2 cellular contexts compared by ENCODE assay signal in the genomic region with DNA sequence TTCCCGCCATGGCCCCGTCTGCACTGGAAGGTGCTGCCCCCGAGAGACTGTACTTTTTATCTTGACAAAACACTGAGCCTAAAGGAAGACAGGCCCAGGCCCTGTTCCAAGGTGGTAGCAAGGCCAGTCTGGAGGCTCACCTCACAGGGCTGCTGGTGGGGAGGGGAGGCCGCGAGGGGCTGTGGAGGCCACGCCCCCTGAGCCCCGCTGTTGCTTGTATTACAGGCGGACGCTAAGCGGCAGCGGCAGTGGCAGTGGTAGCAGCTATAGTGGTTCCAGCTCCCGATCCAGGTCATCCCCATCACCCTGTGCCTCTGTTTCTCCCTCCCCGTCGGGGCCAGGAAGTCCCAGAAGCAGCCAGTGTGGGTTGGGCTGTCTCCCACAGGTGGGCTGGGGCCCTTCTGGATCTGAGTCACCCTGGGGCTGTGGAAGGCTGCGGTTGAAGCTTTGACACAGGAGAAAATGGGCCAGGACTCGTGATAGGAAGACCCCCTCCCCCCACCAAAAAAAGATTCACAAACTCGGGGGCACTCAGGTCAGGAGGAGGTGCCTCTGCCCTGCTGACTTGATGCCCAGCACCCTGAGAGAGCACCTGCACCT.
TF ChIP-seq lines count a peak whose summit lies in the region.

No MANE protein-coding gene starts in this region.

TF ChIP-seq in HEK293, 187 proteins besides CTCF, POLR2A, EP300 and RAD21:
- peak; percentile 27; the same call in 1 of the 2 replicates for TF ChIP-seq KLF9 (tag by site-specific recombination; IDR thresholded peaks at IDR 0.05; ENCODE audit: low read depth)
- TF ChIP-seq SCRT2 (tag by site-specific recombination; IDR thresholded peaks at IDR 0.05) = peak; percentile 53
- peak; percentile 52; the same call in 1 of the 2 replicates for TF ChIP-seq OSR2 (tag by site-specific recombination; IDR thresholded peaks at IDR 0.05)
- TF ChIP-seq ZNF791 (tag by site-specific recombination; IDR thresholded peaks at IDR 0.05) = no peak

TF ChIP-seq in K562, 482 proteins besides CTCF, POLR2A, EP300 and RAD21:
- TF ChIP-seq, protein P1, sequence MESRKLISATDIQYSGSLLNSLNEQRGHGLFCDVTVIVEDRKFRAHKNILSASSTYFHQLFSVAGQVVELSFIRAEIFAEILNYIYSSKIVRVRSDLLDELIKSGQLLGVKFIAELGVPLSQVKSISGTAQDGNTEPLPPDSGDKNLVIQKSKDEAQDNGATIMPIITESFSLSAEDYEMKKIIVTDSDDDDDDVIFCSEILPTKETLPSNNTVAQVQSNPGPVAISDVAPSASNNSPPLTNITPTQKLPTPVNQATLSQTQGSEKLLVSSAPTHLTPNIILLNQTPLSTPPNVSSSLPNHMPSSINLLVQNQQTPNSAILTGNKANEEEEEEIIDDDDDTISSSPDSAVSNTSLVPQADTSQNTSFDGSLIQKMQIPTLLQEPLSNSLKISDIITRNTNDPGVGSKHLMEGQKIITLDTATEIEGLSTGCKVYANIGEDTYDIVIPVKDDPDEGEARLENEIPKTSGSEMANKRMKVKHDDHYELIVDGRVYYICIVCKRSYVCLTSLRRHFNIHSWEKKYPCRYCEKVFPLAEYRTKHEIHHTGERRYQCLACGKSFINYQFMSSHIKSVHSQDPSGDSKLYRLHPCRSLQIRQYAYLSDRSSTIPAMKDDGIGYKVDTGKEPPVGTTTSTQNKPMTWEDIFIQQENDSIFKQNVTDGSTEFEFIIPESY (CRISPR knock-in tag; IDR thresholded peaks at IDR 0.05) = peak; percentile 97
- TF ChIP-seq, protein P2, sequence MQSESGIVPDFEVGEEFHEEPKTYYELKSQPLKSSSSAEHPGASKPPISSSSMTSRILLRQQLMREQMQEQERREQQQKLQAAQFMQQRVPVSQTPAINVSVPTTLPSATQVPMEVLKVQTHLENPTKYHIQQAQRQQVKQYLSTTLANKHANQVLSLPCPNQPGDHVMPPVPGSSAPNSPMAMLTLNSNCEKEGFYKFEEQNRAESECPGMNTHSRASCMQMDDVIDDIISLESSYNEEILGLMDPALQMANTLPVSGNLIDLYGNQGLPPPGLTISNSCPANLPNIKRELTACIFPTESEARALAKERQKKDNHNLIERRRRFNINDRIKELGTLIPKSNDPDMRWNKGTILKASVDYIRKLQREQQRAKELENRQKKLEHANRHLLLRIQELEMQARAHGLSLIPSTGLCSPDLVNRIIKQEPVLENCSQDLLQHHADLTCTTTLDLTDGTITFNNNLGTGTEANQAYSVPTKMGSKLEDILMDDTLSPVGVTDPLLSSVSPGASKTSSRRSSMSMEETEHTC (IDR thresholded peaks at IDR 0.05) = no peak
